Comparison of ENCODE assay signal across 8 cellular contexts in the genomic region with DNA sequence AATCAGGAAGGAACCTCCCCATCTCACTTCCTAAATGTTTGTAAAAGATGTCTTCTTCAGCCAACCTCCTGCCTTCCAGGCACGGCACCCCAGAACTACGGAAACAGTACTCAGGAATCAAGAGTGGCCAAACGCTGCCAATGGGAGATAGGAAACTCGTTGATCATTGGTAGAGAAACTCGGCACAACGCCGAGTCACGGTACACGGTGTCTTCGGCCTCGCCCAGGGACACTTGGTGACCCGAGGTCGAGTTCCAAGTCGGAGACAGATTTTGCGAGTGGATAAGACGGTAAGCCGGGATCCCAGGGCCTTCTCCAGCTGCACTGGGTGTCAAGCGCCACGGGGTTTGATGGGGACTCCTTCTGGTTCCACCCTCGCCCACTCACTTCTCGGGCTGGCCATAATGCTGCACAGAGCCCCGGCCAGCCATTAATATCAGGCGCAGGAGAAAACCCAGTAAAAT. TPM values are rescaled to one million over a fixed set of nuclear protein-coding genes. Genes with fewer than 3 reads are reported as not detected.
A peak's percentile ranks its signal among the peaks of the same experiment; 100 is the strongest.
DNase-seq lines count a peak whose midpoint lies in the region; ATAC-seq, FAIRE-seq and TF ChIP-seq lines count a peak whose summit lies in the region.

No MANE protein-coding gene starts in this region.

- no peaks in the 10 kb centered on the region for H3K9me3 ChIP-seq in HUES6 (ENCODE audit: control insufficient read depth, insufficient read depth, low read depth, low read length)
- no peaks in the 10 kb centered on the region for H3K9me3 ChIP-seq in SJSA1 (replicated peaks)
- H3K9me3 ChIP-seq in HepG2 (ENCODE audit: low read length), result no peaks in the 10 kb centered on the region
- H3K9me3 ChIP-seq in stomach, result no peaks in the 10 kb centered on the region

- H3K4me1 Mint-ChIP-seq in dendritic cell treated with granulocyte-macrophage colony-stimulating factor and Interleukin-4, amounts not matched to agents 40 ng/mL and 50 ng/mL, for 4 days (ENCODE audit: low read depth), result peaks cover 27% of the 10 kb centered on the region

- DNase-seq in NCI-H1694 treated with DMSO at 0.1 percent for 48 hours (lab: John Stamatoyannopoulos, UW), result peak; percentile 3
- DNase-seq in NCI-H1694 (lab: John Stamatoyannopoulos, UW), result no peak
- peak; percentile 46 to 68 for DNase-seq in SJSA1 (ENCODE audit: low read depth in 1 of 2, low spot score in 2 of 2)
- DNase-seq in HepG2 (ENCODE audit: low spot score), result peak; percentile 35
- peak; percentile 74 for DNase-seq in stomach

- H3K9ac ChIP-seq in HUES6 (ENCODE audit: low read length) (peak overlapping the region; percentile 97), HepG2 (ENCODE audit: insufficient read depth, low read depth, low read length) (peak overlapping the region; percentile 73)

- in situ Hi-C loops in HepG2 (cut with HindIII; ENCODE audit: extremely low pct_ligation_motif_present, low pct_unique_long_range_greater_than_20kb), result no loop called here

- CTCF ChIA-PET in HepG2 (lab: Yijun Ruan, JAX; ENCODE audit: low intra/inter-chr PET ratio, low total read pairs), result no interaction called here

- H2AFZ ChIP-seq in HepG2 (ENCODE audit: low read length), result peak overlapping the region; percentile 97

- peaks cover 27% of the 10 kb centered on the region for H3K79me2 ChIP-seq in HepG2 (ENCODE audit: insufficient read depth, low read length)

- peaks cover 17% of the 10 kb centered on the region for H3K36me3 Mint-ChIP-seq in dendritic cell treated with granulocyte-macrophage colony-stimulating factor and Interleukin-4, amounts not matched to agents 40 ng/mL and 50 ng/mL, for 4 days (ENCODE audit: low read depth)

- POLR2A ChIA-PET in HepG2 (lab: Yijun Ruan, JAX), result no interaction called here

- peak; percentile 30 for FAIRE-seq in HepG2 (lab: Jason Lieb, UNC)

- no peaks in the 10 kb centered on the region for H4K20me1 ChIP-seq in HepG2 (ENCODE audit: insufficient read depth, low read length)

- TF ChIP-seq RAD21 in HepG2 (CRISPR knock-in tag; IDR thresholded peaks at IDR 0.05), result no peak

- peak overlapping the region; percentile 96 for H3K4me3 ChIP-seq in HUES6 (ENCODE audit: low read depth, low read length)
- peak overlapping the region; percentile 77 for H3K4me3 ChIP-seq in SJSA1
- H3K4me3 ChIP-seq in HepG2 (replicated peaks in 1 of 3; ENCODE audit: insufficient read depth in 1 of 3, low read depth in 2 of 3, low read length in 3 of 3), result peak overlapping the region; percentile 82 to 88 (median 88)
- peak overlapping the region; percentile 70 to 97 (median 84) for H3K4me3 ChIP-seq in stomach

- no peak for TF ChIP-seq POLR2A in HepG2 (IDR thresholded peaks at IDR 0.05; ENCODE audit: insufficient read depth in 1 of 2, low read depth in 2 of 2, low read length in 2 of 2)
- no peak for TF ChIP-seq POLR2A in stomach (IDR thresholded peaks at IDR 0.05)

- TF ChIP-seq EP300 in HepG2 (IDR thresholded peaks at IDR 0.05; ENCODE audit: low read depth in 2 of 2, low read length in 2 of 2), result no peak
- TF ChIP-seq EP300 in HepG2 (CRISPR knock-in tag; IDR thresholded peaks at IDR 0.05; ENCODE audit: borderline replicate concordance), result no peak
- no peak for TF ChIP-seq EP300 in stomach (IDR thresholded peaks at IDR 0.05)

- no peaks in the 10 kb centered on the region for H3K9me3 Mint-ChIP-seq in dendritic cell treated with granulocyte-macrophage colony-stimulating factor and Interleukin-4, amounts not matched to agents 40 ng/mL and 50 ng/mL, for 4 days

- BruUV-seq in HepG2 (replicated peaks; lab: Mats Ljungman, UMichigan), result TSS peak; percentile 73

- intact Hi-C loops in dendritic cell treated with granulocyte-macrophage colony-stimulating factor and Interleukin-4, amounts not matched to agents 40 ng/mL and 50 ng/mL, for 4 days (cut with micrococcal nuclease), result loop anchor here (10.0 kb wide), 2 partner anchors 117 to 503 kb away; a partner anchor contains a TSS
- intact Hi-C loops in HepG2 (cut with micrococcal nuclease; ENCODE audit: unreplicated experiment) (loop anchor here (1.0 to 5.0 kb wide), 3 partner anchors 75 to 232 kb away; no protein-coding TSS in a partner anchor), stomach (cut with DNase I; ENCODE audit: low total_unique reads) (no loop called here)

- ATAC-seq in GM21723 (IDR thresholded peaks at IDR 0.05; ENCODE audit: unreplicated experiment), result peak; percentile 33
- peak; percentile 63 for ATAC-seq in HepG2

- 0% methylated on average over 3 of the region's 23 CpGs for WGBS in HepG2 (ENCODE audit: low lambda C conversion rate)
- 0 to 1% (median 0%) methylated on average over 23 of the region's 23 CpGs for WGBS in stomach, 5 donors

- H3K4me3 Mint-ChIP-seq in dendritic cell treated with granulocyte-macrophage colony-stimulating factor and Interleukin-4, amounts not matched to agents 40 ng/mL and 50 ng/mL, for 4 days, result peak overlapping the region; percentile 89

- no peaks in the 10 kb centered on the region for H3K27me3 Mint-ChIP-seq in dendritic cell treated with granulocyte-macrophage colony-stimulating factor and Interleukin-4, amounts not matched to agents 40 ng/mL and 50 ng/mL, for 4 days

- H3K27me3 ChIP-seq in HUES6 (ENCODE audit: control insufficient read depth, insufficient read depth, low read length) (no peaks in the 10 kb centered on the region), SJSA1 (replicated peaks) (no peaks in the 10 kb centered on the region), HepG2 (ENCODE audit: control insufficient read depth in 1 of 2, insufficient read depth in 2 of 2, low read length in 2 of 2) (no peaks in the 10 kb centered on the region; a peak in 1 of 5 replicates), stomach (no peaks in the 10 kb centered on the region)

- H3K27ac ChIP-seq in HUES6 (ENCODE audit: low read depth, low read length) (peak overlapping the region; percentile 17; the same call in 1 of the 2 replicates), SJSA1 (no peak overlapping the region), HepG2 (ENCODE audit: extremely low read length, insufficient read depth, low read length) (peak overlapping the region; percentile 79), stomach (peak overlapping the region; percentile 68 to 87 (median 83))

- peak overlapping the region; percentile 90 for H3K27ac Mint-ChIP-seq in dendritic cell treated with granulocyte-macrophage colony-stimulating factor and Interleukin-4, amounts not matched to agents 40 ng/mL and 50 ng/mL, for 4 days

- TF ChIP-seq CTCF in HepG2 (CRISPR knock-in tag; IDR thresholded peaks at IDR 0.05), result 0 out of 2 replicates have a peak, but pooled peaks have one; percentile 10
- TF ChIP-seq CTCF in stomach (IDR thresholded peaks at IDR 0.05), result no peak

- H3K36me3 ChIP-seq in HUES6 (ENCODE audit: control insufficient read depth, insufficient read depth, low read length) (no peaks in the 10 kb centered on the region), SJSA1 (peaks cover 3% of the 10 kb centered on the region; the same call in 1 of the 2 replicates), HepG2 (replicated peaks in 1 of 2; ENCODE audit: control insufficient read depth in 1 of 2, insufficient read depth in 2 of 2, low read length in 2 of 2) (no peaks in the 10 kb centered on the region), stomach (no peaks in the 10 kb centered on the region)

- peak overlapping the region; percentile 72 for H3K4me2 ChIP-seq in HepG2 (ENCODE audit: low read depth, low read length)

- H3K4me1 ChIP-seq in HUES6 (ENCODE audit: control insufficient read depth, insufficient read depth, low read length) (peaks cover 29% of the 10 kb centered on the region), SJSA1 (replicated peaks) (peaks cover 5% of the 10 kb centered on the region), HepG2 (ENCODE audit: insufficient read depth, low read length) (peaks cover 17% of the 10 kb centered on the region), stomach (peaks cover 6 to 41% (median 21%) of the 10 kb centered on the region in 4 donors)

RNA-seq across cellular contexts. Expression of a gene that starts 0.3 kb away (rescaled TPM):
- total RNA-seq in SJSA1 (2014; rRNA removed; shearing (Covaris generic)), result 1.8 and 1.9 TPM in 2 replicates
- total RNA-seq in HepG2 (2016; rRNA removed; fragmentation: Illumina TruSeq; extraction: Trizol) (0.51 and 0.77 TPM in 2 replicates), stomach (10 to 100 TPM in 1 of 5 donors, 1 to 10 TPM in 3, under 1 TPM in 1; 0.29 to 15.6 (median 4.9) TPM)
- not detected in 2 replicates for total RNA-seq in HepG2 (2016; cell fraction: cytosol; rRNA removed; fragmentation: Illumina TruSeq; extraction: Trizol; ENCODE audit: low read depth)
- 0.41 and 0.58 TPM in 2 replicates for total RNA-seq in HepG2 (2016; cell fraction: insoluble cytoplasmic fraction; rRNA removed; fragmentation: Illumina TruSeq; extraction: Trizol)
- 0.34 and 0.40 TPM in 2 replicates for total RNA-seq in HepG2 (2016; cell fraction: membrane; rRNA removed; fragmentation: Illumina TruSeq; extraction: Trizol)
- 0.84 and 0.91 TPM in 2 replicates for total RNA-seq in HepG2 (2016; cell fraction: nucleus; rRNA removed; fragmentation: Illumina TruSeq; extraction: Trizol)
- polyA plus RNA-seq in HepG2 (2011; rRNA removed) (0.05 and 0.13 TPM in 2 replicates), stomach (under 1 TPM; 0.37 to 0.61 (median 0.55) TPM)
- 0.03 and 0.05 TPM in 2 replicates for polyA plus RNA-seq in HepG2 (2011; cell fraction: cytosol; rRNA removed)
- polyA plus RNA-seq in HepG2 (2011; cell fraction: nucleus; rRNA removed), result 0.08 and 0.10 TPM in 2 replicates
- 0.07 and 0.13 TPM in 2 replicates for polyA plus RNA-seq in HepG2 (2012)
- 0.05 TPM in 1 of 2 replicates, not detected in the other for polyA plus RNA-seq in HepG2 (2016; cell fraction: cytosol; fragmentation: Illumina TruSeq; extraction: Trizol; ENCODE audit: low read depth)
- 0.48 and 0.57 TPM in 2 replicates for polyA plus RNA-seq in HepG2 (2016; cell fraction: insoluble cytoplasmic fraction; fragmentation: Illumina TruSeq; extraction: Trizol; ENCODE audit: low read depth)
- 0.07 TPM in 1 of 2 replicates, not detected in the other for polyA plus RNA-seq in HepG2 (2016; cell fraction: membrane; fragmentation: Illumina TruSeq; extraction: Trizol; ENCODE audit: low read depth)
- polyA plus RNA-seq in HepG2 (2016; cell fraction: nucleus; fragmentation: Illumina TruSeq; extraction: Trizol; ENCODE audit: insufficient read depth, low read depth), result 0.16 and 0.25 TPM in 2 replicates
- polyA minus RNA-seq in HepG2 (2011; rRNA and poly(A)+ RNA removed; ENCODE audit: low replicate concordance), result 0.12 and 40.8 TPM in 2 replicates
- polyA minus RNA-seq in HepG2 (2011; cell fraction: cytosol; rRNA and poly(A)+ RNA removed), result 0.20 and 0.26 TPM in 2 replicates
- polyA minus RNA-seq in HepG2 (2011; cell fraction: nucleus; rRNA and poly(A)+ RNA removed), result 1.8 and 2.1 TPM in 2 replicates

RNA-seq across cellular contexts. Expression of a gene that starts 0.4 kb away (rescaled TPM):
- 7.1 and 19.9 TPM in 2 replicates for total RNA-seq in SJSA1 (2014; rRNA removed; shearing (Covaris generic))
- total RNA-seq in HepG2 (2016; rRNA removed; fragmentation: Illumina TruSeq; extraction: Trizol) (9.1 and 10.4 TPM in 2 replicates), stomach (10 to 100 TPM in 3 of 5 donors, 1 to 10 TPM in 1, under 1 TPM in 1; 0.58 to 53.1 (median 17.6) TPM)
- total RNA-seq in HepG2 (2016; cell fraction: cytosol; rRNA removed; fragmentation: Illumina TruSeq; extraction: Trizol; ENCODE audit: low read depth), result 11.1 and 12.3 TPM in 2 replicates
- 8.6 and 10.3 TPM in 2 replicates for total RNA-seq in HepG2 (2016; cell fraction: insoluble cytoplasmic fraction; rRNA removed; fragmentation: Illumina TruSeq; extraction: Trizol)
- total RNA-seq in HepG2 (2016; cell fraction: membrane; rRNA removed; fragmentation: Illumina TruSeq; extraction: Trizol), result 4.3 and 6.2 TPM in 2 replicates
- total RNA-seq in HepG2 (2016; cell fraction: nucleus; rRNA removed; fragmentation: Illumina TruSeq; extraction: Trizol), result 15.7 and 22.6 TPM in 2 replicates
- polyA plus RNA-seq in HepG2 (2011; rRNA removed) (1.5 and 2.1 TPM in 2 replicates), stomach (1 to 10 TPM in 2 of 3 donors, under 1 TPM in 1; 1.00 to 4.4 (median 1.1) TPM)
- polyA plus RNA-seq in HepG2 (2011; cell fraction: cytosol; rRNA removed), result 0.73 and 0.81 TPM in 2 replicates
- 1.2 TPM in 2 replicates for polyA plus RNA-seq in HepG2 (2011; cell fraction: nucleus; rRNA removed)
- polyA plus RNA-seq in HepG2 (2012), result 1.0 and 1.8 TPM in 2 replicates
- 0.31 and 0.38 TPM in 2 replicates for polyA plus RNA-seq in HepG2 (2016; cell fraction: cytosol; fragmentation: Illumina TruSeq; extraction: Trizol; ENCODE audit: low read depth)
- polyA plus RNA-seq in HepG2 (2016; cell fraction: insoluble cytoplasmic fraction; fragmentation: Illumina TruSeq; extraction: Trizol; ENCODE audit: low read depth), result 7.7 and 8.0 TPM in 2 replicates
- polyA plus RNA-seq in HepG2 (2016; cell fraction: membrane; fragmentation: Illumina TruSeq; extraction: Trizol; ENCODE audit: low read depth), result 0.53 and 0.91 TPM in 2 replicates
- polyA plus RNA-seq in HepG2 (2016; cell fraction: nucleus; fragmentation: Illumina TruSeq; extraction: Trizol; ENCODE audit: insufficient read depth, low read depth), result 10.6 and 13.9 TPM in 2 replicates
- 1.1 and 66.0 TPM in 2 replicates for polyA minus RNA-seq in HepG2 (2011; rRNA and poly(A)+ RNA removed; ENCODE audit: low replicate concordance)
- polyA minus RNA-seq in HepG2 (2011; cell fraction: cytosol; rRNA and poly(A)+ RNA removed), result 6.8 and 7.9 TPM in 2 replicates
- polyA minus RNA-seq in HepG2 (2011; cell fraction: nucleus; rRNA and poly(A)+ RNA removed), result 7.5 and 15.3 TPM in 2 replicates
